Comparison of ENCODE assay signal across 1 cellular context in the genomic region with DNA sequence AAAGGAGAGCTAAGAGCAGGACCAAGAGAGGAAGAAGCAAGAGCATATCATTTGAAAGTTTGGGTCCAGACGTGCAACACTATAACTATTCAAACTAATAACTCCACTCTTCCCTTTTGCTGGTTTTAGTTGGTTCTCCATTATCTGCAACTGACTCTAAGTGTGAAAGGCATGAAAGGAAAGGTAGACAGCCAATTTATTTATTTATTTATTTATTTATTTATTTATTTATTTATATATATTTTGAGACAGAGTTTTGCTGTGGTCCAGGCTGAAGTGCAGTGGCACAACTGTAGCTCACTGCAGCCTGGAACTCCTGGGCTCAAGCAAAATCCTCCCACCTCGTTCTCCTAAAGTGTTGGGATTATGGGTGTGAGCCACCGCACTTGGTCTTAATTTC.
TF ChIP-seq lines count a peak whose summit lies in the region.

No MANE protein-coding gene starts in this region.

TF ChIP-seq in HEK293, 187 proteins besides CTCF, POLR2A, EP300 and RAD21 (continued from another document):
- TF ChIP-seq, protein P1, sequence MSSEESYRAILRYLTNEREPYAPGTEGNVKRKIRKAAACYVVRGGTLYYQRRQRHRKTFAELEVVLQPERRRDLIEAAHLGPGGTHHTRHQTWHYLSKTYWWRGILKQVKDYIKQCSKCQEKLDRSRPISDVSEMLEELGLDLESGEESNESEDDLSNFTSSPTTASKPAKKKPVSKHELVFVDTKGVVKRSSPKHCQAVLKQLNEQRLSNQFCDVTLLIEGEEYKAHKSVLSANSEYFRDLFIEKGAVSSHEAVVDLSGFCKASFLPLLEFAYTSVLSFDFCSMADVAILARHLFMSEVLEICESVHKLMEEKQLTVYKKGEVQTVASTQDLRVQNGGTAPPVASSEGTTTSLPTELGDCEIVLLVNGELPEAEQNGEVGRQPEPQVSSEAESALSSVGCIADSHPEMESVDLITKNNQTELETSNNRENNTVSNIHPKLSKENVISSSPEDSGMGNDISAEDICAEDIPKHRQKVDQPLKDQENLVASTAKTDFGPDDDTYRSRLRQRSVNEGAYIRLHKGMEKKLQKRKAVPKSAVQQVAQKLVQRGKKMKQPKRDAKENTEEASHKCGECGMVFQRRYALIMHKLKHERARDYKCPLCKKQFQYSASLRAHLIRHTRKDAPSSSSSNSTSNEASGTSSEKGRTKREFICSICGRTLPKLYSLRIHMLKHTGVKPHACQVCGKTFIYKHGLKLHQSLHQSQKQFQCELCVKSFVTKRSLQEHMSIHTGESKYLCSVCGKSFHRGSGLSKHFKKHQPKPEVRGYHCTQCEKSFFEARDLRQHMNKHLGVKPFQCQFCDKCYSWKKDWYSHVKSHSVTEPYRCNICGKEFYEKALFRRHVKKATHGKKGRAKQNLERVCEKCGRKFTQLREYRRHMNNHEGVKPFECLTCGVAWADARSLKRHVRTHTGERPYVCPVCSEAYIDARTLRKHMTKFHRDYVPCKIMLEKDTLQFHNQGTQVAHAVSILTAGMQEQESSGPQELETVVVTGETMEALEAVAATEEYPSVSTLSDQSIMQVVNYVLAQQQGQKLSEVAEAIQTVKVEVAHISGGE (tag by site-specific recombination; conservative IDR thresholded peaks at IDR 0.05; ENCODE audit: low read depth) = peak; percentile 67
- TF ChIP-seq ZNF266 (tag by site-specific recombination; IDR thresholded peaks at IDR 0.05; ENCODE audit: low read depth) (peak; percentile 72; the same call in 1 of the 2 replicates), ZNF133 (tag by site-specific recombination; IDR thresholded peaks at IDR 0.05) (no peak), ZXDB (tag by site-specific recombination; IDR thresholded peaks at IDR 0.05) (peak; percentile 67; the same call in 1 of the 2 replicates), ZNF341 (tag by site-specific recombination; IDR thresholded peaks at IDR 0.05; ENCODE audit: low read depth) (peak; percentile 26; the same call in 1 of the 2 replicates), ZFP69B (tag by site-specific recombination; IDR thresholded peaks at IDR 0.05) (no peak), ZNF558 (tag by site-specific recombination; IDR thresholded peaks at IDR 0.05) (peak; percentile 61), ZNF426 (tag by site-specific recombination; IDR thresholded peaks at IDR 0.05) (peak; percentile 84), ZNF830 (tag by site-specific recombination; IDR thresholded peaks at IDR 0.05; ENCODE audit: low read depth) (no peak), ZNF394 (tag by site-specific recombination; IDR thresholded peaks at IDR 0.05; ENCODE audit: borderline replicate concordance) (peak; percentile 92), ZNF654 (tag by site-specific recombination; IDR thresholded peaks at IDR 0.05; ENCODE audit: low read depth) (peak; percentile 40; the same call in 1 of the 2 replicates), ZNF623 (tag by site-specific recombination; IDR thresholded peaks at IDR 0.05) (peak; percentile 61; the same call in 1 of the 2 replicates), ZBTB8A (tag by site-specific recombination; IDR thresholded peaks at IDR 0.05) (peak; percentile 71), ZNF302 (tag by site-specific recombination; IDR thresholded peaks at IDR 0.05; ENCODE audit: low read depth) (no peak), ZNF292 (tag by site-specific recombination; IDR thresholded peaks at IDR 0.05; ENCODE audit: borderline replicate concordance, low read depth) (0 out of 2 replicates have a peak, but pooled peaks have one; percentile 23), ZNF510 (tag by site-specific recombination; IDR thresholded peaks at IDR 0.05; ENCODE audit: insufficient replicate concordance) (peak; percentile 55), ZNF433 (tag by site-specific recombination; IDR thresholded peaks at IDR 0.05; ENCODE audit: low read depth) (0 out of 2 replicates have a peak, but pooled peaks have one; percentile 35), ZNF664 (tag by site-specific recombination; IDR thresholded peaks at IDR 0.05) (peak; percentile 74), ZNF19 (tag by site-specific recombination; IDR thresholded peaks at IDR 0.05; ENCODE audit: low read depth) (0 out of 2 replicates have a peak, but pooled peaks have one; percentile 66)
- TF ChIP-seq, protein P2, sequence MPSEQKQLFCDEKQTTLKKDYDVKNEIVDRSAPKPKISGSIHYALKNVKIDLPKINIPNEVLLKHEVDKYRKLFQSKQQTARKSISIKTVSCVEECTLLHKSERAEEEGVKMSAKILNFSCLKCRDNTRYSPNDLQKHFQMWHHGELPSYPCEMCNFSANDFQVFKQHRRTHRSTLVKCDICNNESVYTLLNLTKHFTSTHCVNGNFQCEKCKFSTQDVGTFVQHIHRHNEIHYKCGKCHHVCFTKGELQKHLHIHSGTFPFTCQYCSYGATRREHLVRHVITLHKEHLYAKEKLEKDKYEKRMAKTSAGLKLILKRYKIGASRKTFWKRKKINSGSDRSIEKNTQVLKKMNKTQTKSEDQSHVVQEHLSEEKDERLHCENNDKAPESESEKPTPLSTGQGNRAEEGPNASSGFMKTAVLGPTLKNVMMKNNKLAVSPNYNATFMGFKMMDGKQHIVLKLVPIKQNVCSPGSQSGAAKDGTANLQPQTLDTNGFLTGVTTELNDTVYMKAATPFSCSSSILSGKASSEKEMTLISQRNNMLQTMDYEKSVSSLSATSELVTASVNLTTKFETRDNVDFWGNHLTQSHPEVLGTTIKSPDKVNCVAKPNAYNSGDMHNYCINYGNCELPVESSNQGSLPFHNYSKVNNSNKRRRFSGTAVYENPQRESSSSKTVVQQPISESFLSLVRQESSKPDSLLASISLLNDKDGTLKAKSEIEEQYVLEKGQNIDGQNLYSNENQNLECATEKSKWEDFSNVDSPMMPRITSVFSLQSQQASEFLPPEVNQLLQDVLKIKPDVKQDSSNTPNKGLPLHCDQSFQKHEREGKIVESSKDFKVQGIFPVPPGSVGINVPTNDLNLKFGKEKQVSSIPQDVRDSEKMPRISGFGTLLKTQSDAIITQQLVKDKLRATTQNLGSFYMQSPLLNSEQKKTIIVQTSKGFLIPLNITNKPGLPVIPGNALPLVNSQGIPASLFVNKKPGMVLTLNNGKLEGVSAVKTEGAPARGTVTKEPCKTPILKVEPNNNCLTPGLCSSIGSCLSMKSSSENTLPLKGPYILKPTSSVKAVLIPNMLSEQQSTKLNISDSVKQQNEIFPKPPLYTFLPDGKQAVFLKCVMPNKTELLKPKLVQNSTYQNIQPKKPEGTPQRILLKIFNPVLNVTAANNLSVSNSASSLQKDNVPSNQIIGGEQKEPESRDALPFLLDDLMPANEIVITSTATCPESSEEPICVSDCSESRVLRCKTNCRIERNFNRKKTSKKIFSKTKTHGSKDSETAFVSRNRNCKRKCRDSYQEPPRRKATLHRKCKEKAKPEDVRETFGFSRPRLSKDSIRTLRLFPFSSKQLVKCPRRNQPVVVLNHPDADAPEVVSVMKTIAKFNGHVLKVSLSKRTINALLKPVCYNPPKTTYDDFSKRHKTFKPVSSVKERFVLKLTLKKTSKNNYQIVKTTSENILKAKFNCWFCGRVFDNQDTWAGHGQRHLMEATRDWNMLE (tag by site-specific recombination; conservative IDR thresholded peaks at IDR 0.05; ENCODE audit: low read depth) = peak; percentile 89
- TF ChIP-seq, protein P3, sequence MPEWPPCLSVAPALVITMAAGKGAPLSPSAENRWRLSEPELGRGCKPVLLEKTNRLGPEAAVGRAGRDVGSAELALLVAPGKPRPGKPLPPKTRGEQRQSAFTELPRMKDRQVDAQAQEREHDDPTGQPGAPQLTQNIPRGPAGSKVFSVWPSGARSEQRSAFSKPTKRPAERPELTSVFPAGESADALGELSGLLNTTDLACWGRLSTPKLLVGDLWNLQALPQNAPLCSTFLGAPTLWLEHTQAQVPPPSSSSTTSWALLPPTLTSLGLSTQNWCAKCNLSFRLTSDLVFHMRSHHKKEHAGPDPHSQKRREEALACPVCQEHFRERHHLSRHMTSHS (tag by site-specific recombination; IDR thresholded peaks at IDR 0.05) = no peak
